In genomic region chr15:63800245-63800644, GRCh38 we compare ENCODE assay signal across 15 cellular contexts. TPM values are rescaled to one million over a fixed set of nuclear protein-coding genes. Genes with fewer than 3 reads are reported as not detected.
DNase-seq lines count a peak whose midpoint lies in the region; ATAC-seq and TF ChIP-seq lines count a peak whose summit lies in the region.
"Had no signal": no experiment of that assay in that cellular context is flagged by ENCODE, and none has a peak within 500 bp of the region (broad histone marks: within the 10 kb centered on the region; RNA-seq: fewer than 3 reads in every experiment).

No MANE protein-coding gene starts in this region.

- peak; percentile 31 to 53 for ATAC-seq in lower lobe of right lung
- no peak for ATAC-seq in GM18909 (IDR thresholded peaks at IDR 0.05; ENCODE audit: poor library complexity, unreplicated experiment)
- ATAC-seq in GM21825 (IDR thresholded peaks at IDR 0.05; ENCODE audit: unreplicated experiment), result no peak
- ATAC-seq: CD8-positive, alpha-beta T cell had no signal

- H3K36me3 ChIP-seq in lower lobe of right lung, result no peaks in the 10 kb centered on the region
- H3K36me3 ChIP-seq: SJSA1 had no signal

- H3K4me3 ChIP-seq in lower lobe of right lung, result no peak overlapping the region
- H3K4me3 ChIP-seq: SJSA1 had no signal

- H3K27ac ChIP-seq in lower lobe of right lung, result no peak overlapping the region
- H3K27ac ChIP-seq: KMS-11, SJSA1 had no signal

- peaks cover 75% of the 10 kb centered on the region for H3K4me1 Mint-ChIP-seq in activated naive CD8-positive, alpha-beta T cell (ENCODE audit: low read depth)
- peaks cover 37% of the 10 kb centered on the region for H3K4me1 Mint-ChIP-seq in type B pancreatic cell (ENCODE audit: unreplicated experiment)

- intact Hi-C loops in lower lobe of right lung (cut with DNase I), result no loop called here

- H3K36me3 Mint-ChIP-seq in activated naive CD8-positive, alpha-beta T cell, result peaks cover 24% of the 10 kb centered on the region
- H3K36me3 Mint-ChIP-seq in type B pancreatic cell, result peaks cover 20% of the 10 kb centered on the region

- H3K4me3 Mint-ChIP-seq in activated naive CD8-positive, alpha-beta T cell, result no peak overlapping the region
- no peak overlapping the region for H3K4me3 Mint-ChIP-seq in type B pancreatic cell
- H3K4me3 Mint-ChIP-seq: CD8-positive, alpha-beta T cell had no signal

- H3K4me1 ChIP-seq in lower lobe of right lung, result peaks cover 52% of the 10 kb centered on the region
- H3K4me1 ChIP-seq: SJSA1 had no signal

- no peaks in the 10 kb centered on the region for H3K27me3 Mint-ChIP-seq in activated naive CD8-positive, alpha-beta T cell
- H3K27me3 Mint-ChIP-seq in type B pancreatic cell, result no peaks in the 10 kb centered on the region

- H3K27me3 ChIP-seq in lower lobe of right lung (ENCODE audit: low read depth), result no peaks in the 10 kb centered on the region
- H3K27me3 ChIP-seq: SJSA1 had no signal

- peak; percentile 5 for DNase-seq in HT-29 (ENCODE audit: low spot score)
- DNase-seq in lower lobe of right lung, result no peak
- no peak for DNase-seq in type B pancreatic cell (ENCODE audit: extremely low spot score, unreplicated experiment)
- DNase-seq in stimulated activated CD4-positive, alpha-beta T cell treated with anti-CD3 and anti-CD28 coated beads, Interleukin-1b, Interleukin-23, amount 100 ng/mL, for 48 hours, result no peak
- DNase-seq: CD8-positive, alpha-beta T cell; HCEC 1CT; NCI-H1092; NCI-H2107; NCI-H226; NCI-H524 treated with DMSO at 0.1 percent for 48 hours had no signal

- no peaks in the 10 kb centered on the region for H3K9me3 ChIP-seq in lower lobe of right lung
- H3K9me3 ChIP-seq: SJSA1 had no signal

- peak overlapping the region; percentile 43 for H3K27ac Mint-ChIP-seq in activated naive CD8-positive, alpha-beta T cell
- H3K27ac Mint-ChIP-seq in type B pancreatic cell, result peak overlapping the region; percentile 7
- H3K27ac Mint-ChIP-seq: CD8-positive, alpha-beta T cell had no signal

- no peak for TF ChIP-seq CTCF in lower lobe of right lung (IDR thresholded peaks at IDR 0.05)
- no peak for TF ChIP-seq CTCF in type B pancreatic cell (conservative IDR thresholded peaks at IDR 0.05)

- peaks cover 13% of the 10 kb centered on the region for H3K9me3 Mint-ChIP-seq in activated naive CD8-positive, alpha-beta T cell (ENCODE audit: low read depth)
- peaks cover 13% of the 10 kb centered on the region for H3K9me3 Mint-ChIP-seq in type B pancreatic cell

RNA-seq across cellular contexts. Expression of gene HERC1, which starts 33.5 kb away (rescaled TPM):
- 44.3 and 54.8 TPM in 2 replicates for total RNA-seq in HT-29 (2014; rRNA removed; shearing (Covaris generic))
- total RNA-seq in lower lobe of right lung, result 126 TPM
- 62.6 and 80.7 TPM in 2 replicates for total RNA-seq in type B pancreatic cell (ENCODE audit: low replicate concordance)

Comparison
In these comparisons a context has a peak if more than half of its experiments do, and no peak if none do; other contexts are left out.
1. ATAC-seq: peak in lower lobe of right lung (2 of 2); none in GM18909 (single experiment) and GM21825 (single experiment).